Comparison of ENCODE assay signal across 9 cellular contexts in genomic region chr3:166837535-166837934, GRCh38.
DNase-seq lines count a peak whose midpoint lies in the region; ATAC-seq, FAIRE-seq and TF ChIP-seq lines count a peak whose summit lies in the region.
"Had no signal": no experiment of that assay in that cellular context is flagged by ENCODE, and none has a peak within 500 bp of the region (broad histone marks: within the 10 kb centered on the region; RNA-seq: fewer than 3 reads in every experiment).

No MANE protein-coding gene starts in this region.

- peak; percentile 80 for TF ChIP-seq CTCF in PC-3 (conservative IDR thresholded peaks at IDR 0.05; ENCODE audit: low read depth, low read length)
- TF ChIP-seq CTCF in keratinocyte (optimal IDR thresholded peaks at IDR 0.05 in 1 of 3, IDR thresholded peaks at IDR 0.05 in 1 of 3, conservative IDR thresholded peaks at IDR 0.05 in 1 of 3; ENCODE audit: extremely low read depth in 1 of 3, insufficient read depth in 2 of 3, low read length in 3 of 3) = peak; percentile 33 to 53 (median 44)
- TF ChIP-seq CTCF in ascending aorta (IDR thresholded peaks at IDR 0.05) = no peak

- H3K36me3 ChIP-seq in PC-3 (ENCODE audit: low read depth, low read length) = no peaks in the 10 kb centered on the region
- no peaks in the 10 kb centered on the region for H3K36me3 ChIP-seq in keratinocyte (ENCODE audit: control insufficient read depth in 2 of 2, extremely low read depth in 1 of 2, insufficient read depth in 2 of 2, low read length in 2 of 2)
- no peaks in the 10 kb centered on the region for H3K36me3 ChIP-seq in ascending aorta

- H3F3A ChIP-seq in PC-3 (ENCODE audit: low read length, unreplicated experiment) = no peaks in the 10 kb centered on the region

- no peaks in the 10 kb centered on the region for H3K79me2 ChIP-seq in PC-3 (ENCODE audit: low read length)
- H3K79me2 ChIP-seq in keratinocyte (ENCODE audit: control insufficient read depth, insufficient read depth, low read length) = no peaks in the 10 kb centered on the region

- H2AFZ ChIP-seq in PC-3 (ENCODE audit: low read length) (no peak overlapping the region), keratinocyte (ENCODE audit: control insufficient read depth, low read length) (no peak overlapping the region)

- no peak overlapping the region for H3K4me3 ChIP-seq in PC-3 (ENCODE audit: low read length)
- H3K4me3 ChIP-seq in keratinocyte (ENCODE audit: control insufficient read depth in 2 of 3, extremely low read depth in 1 of 3, insufficient read depth in 2 of 3, low read depth in 1 of 3, low read length in 3 of 3) = no peak overlapping the region
- no peak overlapping the region for H3K4me3 ChIP-seq in ascending aorta
- H3K4me3 ChIP-seq: skin epidermis had no signal

- H3K27ac ChIP-seq in PC-3 (ENCODE audit: low read length) (no peak overlapping the region), keratinocyte (ENCODE audit: control insufficient read depth, insufficient read depth, low read length) (no peak overlapping the region), ascending aorta (no peak overlapping the region)
- H3K27ac ChIP-seq: skin epidermis had no signal

- H3K27me3 ChIP-seq in PC-3 (ENCODE audit: low read length) = no peaks in the 10 kb centered on the region
- H3K27me3 ChIP-seq in keratinocyte (ENCODE audit: control insufficient read depth, extremely low read depth, insufficient read depth, low read length) = no peaks in the 10 kb centered on the region
- no peaks in the 10 kb centered on the region for H3K27me3 ChIP-seq in ascending aorta

- H3K4me2 ChIP-seq in PC-3 (ENCODE audit: low read length) (no peak overlapping the region), keratinocyte (ENCODE audit: control insufficient read depth, extremely low read depth, insufficient read depth, low read depth, low read length) (no peak overlapping the region)

- H3K9me3 ChIP-seq in PC-3 (ENCODE audit: low read length) = no peaks in the 10 kb centered on the region
- H3K9me3 ChIP-seq in keratinocyte (ENCODE audit: control insufficient read depth, low read depth, low read length) = no peaks in the 10 kb centered on the region
- H3K9me3 ChIP-seq in ascending aorta = no peaks in the 10 kb centered on the region

- no peak for FAIRE-seq in keratinocyte (lab: Jason Lieb, UNC)

- CTCF ChIA-PET in PC-3 (lab: Charles Lee) = interaction anchor here (0.8 to 1.0 kb wide), 2 partner anchors 148 to 195 kb away, joined by 3 to 7 read pairs; no protein-coding TSS in a partner anchor

- dilution Hi-C loops in keratinocyte (cut with MboI; ENCODE audit: extremely low pct_ligation_motif_present, low sequenced_read_pairs) = no loop called here

- no peaks in the 10 kb centered on the region for H3K9me2 ChIP-seq in PC-3 (replicated peaks; ENCODE audit: low read length)

- POLR2A ChIA-PET in PC-3 (lab: Charles Lee; ENCODE audit: unreplicated experiment) = no interaction called here

- 0 out of 2 replicates have a peak, but pooled peaks cover 6% of the 10 kb centered on the region for H3K4me1 ChIP-seq in PC-3 (ENCODE audit: insufficient read depth, low read length)
- H3K4me1 ChIP-seq in keratinocyte (ENCODE audit: control insufficient read depth, extremely low read depth, insufficient read depth, low read length) = no peaks in the 10 kb centered on the region
- H3K4me1 ChIP-seq in ascending aorta = no peaks in the 10 kb centered on the region

- H3K9me1 ChIP-seq in keratinocyte (ENCODE audit: control insufficient read depth, extremely low read depth, insufficient read depth, low read length) = no peaks in the 10 kb centered on the region

- BruUV-seq in PC-3 (replicated peaks; lab: Mats Ljungman, UMichigan) = no TSS peak

- intact Hi-C loops in PC-3 (cut with micrococcal nuclease) = loop anchor here (2.0 kb wide), 1 partner anchor 195 kb away; no protein-coding TSS in a partner anchor
- intact Hi-C loops in ascending aorta (cut with DNase I) = no loop called here

- H4K20me1 ChIP-seq in PC-3 (ENCODE audit: low read length) (no peaks in the 10 kb centered on the region), keratinocyte (ENCODE audit: control insufficient read depth, extremely low read depth, insufficient read depth, low read length) (no peaks in the 10 kb centered on the region)

- peak; percentile 40 for DNase-seq in ELR (ENCODE audit: low read depth)
- peak; percentile 66 for DNase-seq in PC-3
- no peak for DNase-seq in keratinocyte (ENCODE audit: low read depth, low spot score)
- DNase-seq in germinal center (ENCODE audit: low spot score) = no peak
- DNase-seq in globus pallidus (ENCODE audit: low spot score) = no peak
- no peak for DNase-seq in cerebellar cortex (ENCODE audit: low spot score)
- no peak for DNase-seq in ascending aorta (ENCODE audit: low spot score in 2 of 2)

- no peak overlapping the region for H3K9ac ChIP-seq in PC-3 (ENCODE audit: low read length)
- H3K9ac ChIP-seq in keratinocyte (ENCODE audit: control insufficient read depth, extremely low read depth, insufficient read depth, low read length) = no peak overlapping the region

- ATAC-seq in HG02852 (IDR thresholded peaks at IDR 0.05; ENCODE audit: unreplicated experiment) = peak; percentile 45
- peak; percentile 73 for ATAC-seq in PC-3

Comparison
In these comparisons a context has a peak if more than half of its experiments do, and no peak if none do; other contexts are left out.
1. DNase-seq: peak in ELR (single experiment) and PC-3 (single experiment); none in keratinocyte (single experiment), germinal center (single experiment), globus pallidus (single experiment), cerebellar cortex (single experiment) and ascending aorta (0 of 2).
2. CTCF ChIP-seq: peak in PC-3 (single experiment) and keratinocyte (3 of 3); none in ascending aorta (0 of 3).